In the genomic region with DNA sequence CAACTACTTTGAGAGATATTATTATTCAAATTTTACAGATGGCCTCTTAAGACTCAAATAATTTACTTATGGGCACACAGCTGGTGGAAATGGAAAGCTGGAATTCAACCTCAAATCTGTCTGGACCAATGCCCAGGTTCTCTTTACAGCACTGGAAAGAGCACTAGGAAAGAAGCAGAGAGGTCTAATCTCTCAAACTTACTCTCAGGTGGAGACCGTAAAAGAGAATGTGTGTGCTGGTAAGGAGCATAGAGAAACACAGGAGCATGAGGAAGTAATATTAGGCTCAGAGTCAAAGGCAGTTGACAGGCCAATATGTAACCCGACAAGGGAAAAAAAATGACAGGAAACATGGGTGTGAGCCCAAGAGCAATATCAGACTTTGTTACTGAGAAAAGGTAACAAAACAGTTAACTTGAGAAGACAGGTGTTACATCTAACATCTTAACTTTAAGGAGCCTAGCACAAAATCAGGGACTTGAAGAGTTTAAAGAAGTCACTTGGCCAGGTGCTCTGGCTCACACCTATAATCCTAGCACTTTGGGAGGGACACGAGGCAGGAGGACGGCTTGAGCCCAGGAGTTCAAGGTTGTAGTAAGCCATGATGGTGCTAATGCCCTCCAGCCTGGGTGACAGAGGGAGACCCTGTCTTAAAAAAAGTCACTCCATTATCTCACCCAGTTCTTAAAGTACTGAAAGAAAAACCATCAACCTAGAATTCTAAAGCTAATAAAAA, we compare ENCODE assay signal across 18 cellular contexts. TPM values are rescaled to one million over a fixed set of nuclear protein-coding genes. Genes with fewer than 3 reads are reported as not detected.
DNase-seq lines count a peak whose midpoint lies in the region; ATAC-seq and TF ChIP-seq lines count a peak whose summit lies in the region.
"Had no signal": no experiment of that assay in that cellular context is flagged by ENCODE, and none has a peak within 500 bp of the region (broad histone marks: within the 10 kb centered on the region; RNA-seq: fewer than 3 reads in every experiment).

No MANE protein-coding gene starts in this region.

- no peak for TF ChIP-seq CTCF in CD8-positive, alpha-beta T cell (IDR thresholded peaks at IDR 0.05)
- TF ChIP-seq CTCF in mucosa of descending colon (IDR thresholded peaks at IDR 0.05): no peak
- no peak for TF ChIP-seq CTCF in GM13976 (IDR thresholded peaks at IDR 0.05; ENCODE audit: borderline replicate concordance, control extremely low read depth, extremely low read depth, insufficient read depth, missing control alignments)

- H3K4me1 Mint-ChIP-seq in CD8-positive, alpha-beta T cell (ENCODE audit: low read depth): peaks cover 14% of the 10 kb centered on the region
- H3K4me1 Mint-ChIP-seq in central memory CD8-positive, alpha-beta T cell: peaks cover 15% of the 10 kb centered on the region

- ATAC-seq in CD8-positive, alpha-beta T cell: no peak
- no peak for ATAC-seq in central memory CD8-positive, alpha-beta T cell (replicated peaks; ENCODE audit: extremely low read depth, poor library complexity, severe bottlenecking)
- peak; percentile 93 for ATAC-seq in mucosa of descending colon
- ATAC-seq in HG02981 (IDR thresholded peaks at IDR 0.05; ENCODE audit: unreplicated experiment): no peak
- ATAC-seq: right cardiac atrium; stimulated activated naive CD8-positive, alpha-beta T cell treated with anti-CD3 and anti-CD28 coated beads, Interleukin-15, amount 100 ng/mL, for 72 hours had no signal

- no peaks in the 10 kb centered on the region for H3K27me3 ChIP-seq in CD8-positive, alpha-beta T cell (ENCODE audit: insufficient read depth, low read length)
- H3K27me3 ChIP-seq: adrenal gland, MG63 had no signal

- no peaks in the 10 kb centered on the region for H3K27me3 Mint-ChIP-seq in CD8-positive, alpha-beta T cell (ENCODE audit: low read depth)
- no peaks in the 10 kb centered on the region for H3K27me3 Mint-ChIP-seq in central memory CD8-positive, alpha-beta T cell
- H3K27me3 Mint-ChIP-seq: stimulated activated naive CD8-positive, alpha-beta T cell treated with anti-CD3 and anti-CD28 coated beads, Interleukin-15, amount 100 ng/mL, for 72 hours had no signal

- H3K9me3 Mint-ChIP-seq in CD8-positive, alpha-beta T cell: no peaks in the 10 kb centered on the region
- no peaks in the 10 kb centered on the region for H3K9me3 Mint-ChIP-seq in central memory CD8-positive, alpha-beta T cell
- H3K9me3 Mint-ChIP-seq: activated T-helper 1 cell treated with anti-CD3 and anti-CD28 coated beads, Interleukin-12 subunit alpha, Interleukin-12 subunit beta, Interleukin-2, Interleukin-4 antibody, amounts not matched to agents 30 ng/mL and 10 ng/mL and 1 ng/mL, durations not matched to agents 14 hours and 24 hours and 36 hours; stimulated activated naive CD8-positive, alpha-beta T cell treated with anti-CD3 and anti-CD28 coated beads, Interleukin-15, amount 100 ng/mL, for 72 hours had no signal

- peaks cover 6% of the 10 kb centered on the region for H3K4me1 ChIP-seq in CD8-positive, alpha-beta T cell (ENCODE audit: insufficient read depth, low read length)
- peaks cover 6% of the 10 kb centered on the region for H3K4me1 ChIP-seq in mucosa of descending colon (ENCODE audit: low read depth)
- H3K4me1 ChIP-seq: adrenal gland had no signal

- H3K9me3 ChIP-seq in CD8-positive, alpha-beta T cell (ENCODE audit: low read length): no peaks in the 10 kb centered on the region
- H3K9me3 ChIP-seq in mucosa of descending colon: no peaks in the 10 kb centered on the region
- H3K9me3 ChIP-seq: adrenal gland had no signal

- H3K4me3 Mint-ChIP-seq in CD8-positive, alpha-beta T cell: no peak overlapping the region
- no peak overlapping the region for H3K4me3 Mint-ChIP-seq in central memory CD8-positive, alpha-beta T cell
- H3K4me3 Mint-ChIP-seq: activated T-helper 1 cell treated with anti-CD3 and anti-CD28 coated beads, Interleukin-12 subunit alpha, Interleukin-12 subunit beta, Interleukin-2, Interleukin-4 antibody, amounts not matched to agents 30 ng/mL and 10 ng/mL and 1 ng/mL, durations not matched to agents 14 hours and 24 hours and 36 hours; stimulated activated naive CD8-positive, alpha-beta T cell treated with anti-CD3 and anti-CD28 coated beads, Interleukin-15, amount 100 ng/mL, for 72 hours had no signal

- H3K36me3 ChIP-seq in CD8-positive, alpha-beta T cell (ENCODE audit: insufficient read depth, low read length): no peaks in the 10 kb centered on the region
- H3K36me3 ChIP-seq in mucosa of descending colon (ENCODE audit: low read depth): no peaks in the 10 kb centered on the region
- H3K36me3 ChIP-seq: adrenal gland had no signal

- intact Hi-C loops in CD8-positive, alpha-beta T cell (cut with DNase I, micrococcal nuclease): no loop called here
- intact Hi-C loops in mucosa of descending colon (cut with DNase I, micrococcal nuclease): no loop called here

- no peak overlapping the region for H3K27ac ChIP-seq in CD8-positive, alpha-beta T cell (ENCODE audit: low read depth, low read length)
- H3K27ac ChIP-seq: adrenal gland had no signal

- POLR2A ChIA-PET in CD8-positive, alpha-beta T cell (lab: Charles Lee): interaction anchor here (1.1 kb wide), 1 partner anchor 16 kb away, joined by 3 read pairs; no protein-coding TSS in a partner anchor

- in situ Hi-C loops in KBM-7 (cut with MboI; ENCODE audit: low pct_unique_long_range_greater_than_20kb, low sequenced_read_pairs): no loop called here
- in situ Hi-C loops in GM13976 (cut with MboI; ENCODE audit: low sequenced_read_pairs, unreplicated experiment): no loop called here

- peak overlapping the region; percentile 42 for H3K27ac Mint-ChIP-seq in CD8-positive, alpha-beta T cell
- peak overlapping the region; percentile 58 for H3K27ac Mint-ChIP-seq in central memory CD8-positive, alpha-beta T cell (ENCODE audit: low read depth)
- H3K27ac Mint-ChIP-seq: activated T-helper 1 cell treated with anti-CD3 and anti-CD28 coated beads, Interleukin-12 subunit alpha, Interleukin-12 subunit beta, Interleukin-2, Interleukin-4 antibody, amounts not matched to agents 30 ng/mL and 10 ng/mL and 1 ng/mL, durations not matched to agents 14 hours and 24 hours and 36 hours; stimulated activated naive CD8-positive, alpha-beta T cell treated with anti-CD3 and anti-CD28 coated beads, Interleukin-15, amount 100 ng/mL, for 72 hours had no signal

- CTCF ChIA-PET in CD8-positive, alpha-beta T cell (lab: Charles Lee): interaction anchor here (0.9 to 6.3 kb wide), 4 partner anchors 8 to 228 kb away, joined by 3 to 39 read pairs (median 5); no protein-coding TSS in a partner anchor

- DNase-seq in CD8-positive, alpha-beta T cell: no peak
- peak; percentile 31 for DNase-seq in KBM-7
- no peak for DNase-seq in central memory CD8-positive, alpha-beta T cell (ENCODE audit: low spot score in 2 of 2)
- DNase-seq in mucosa of descending colon: peak in 1 of 3 donors; percentile 53
- DNase-seq in GM13976 (ENCODE audit: low spot score): no peak
- no peak for DNase-seq in HK-2 (ENCODE audit: unreplicated experiment)
- DNase-seq: activated CD4-positive, CD25-positive, alpha-beta regulatory T cell; adrenal gland; MG63; NCI-H2029 treated with DMSO at 0.1 percent for 48 hours; NCI-H510A; OCI-M1; right cardiac atrium; SHP77 treated with DMSO at 0.1 percent for 48 hours; stimulated activated CD4-positive, alpha-beta T cell treated with anti-CD3 and anti-CD28 coated beads, Interleukin-2, amount 100 ng/mL, for 24 hours; stimulated activated naive CD8-positive, alpha-beta T cell treated with anti-CD3 and anti-CD28 coated beads, Interleukin-15, amount 100 ng/mL, for 72 hours had no signal

- peaks cover 2% of the 10 kb centered on the region for H3K36me3 Mint-ChIP-seq in CD8-positive, alpha-beta T cell
- peaks cover 6% of the 10 kb centered on the region for H3K36me3 Mint-ChIP-seq in central memory CD8-positive, alpha-beta T cell (ENCODE audit: insufficient read depth)

- no peak overlapping the region for H3K4me3 ChIP-seq in CD8-positive, alpha-beta T cell (ENCODE audit: low read depth, low read length)
- no peak overlapping the region for H3K4me3 ChIP-seq in mucosa of descending colon
- H3K4me3 ChIP-seq: adrenal gland, MG63 had no signal

RNA-seq across cellular contexts. Expression of a gene that starts 20.7 kb away (rescaled TPM):
- 100 to 1,000 TPM; 144 to 146 TPM for total RNA-seq in CD8-positive, alpha-beta T cell
- total RNA-seq in mucosa of descending colon: 10 to 100 TPM; 56.7 to 60.2 (median 60.1) TPM

RNA-seq across cellular contexts. Expression of a gene that starts 31.2 kb away (rescaled TPM):
- under 1 TPM; 0.11 to 0.14 TPM for total RNA-seq in CD8-positive, alpha-beta T cell
- total RNA-seq in mucosa of descending colon: 100 to 1,000 TPM in 2 of 3 donors, 10 to 100 TPM in 1; 82.4 to 154 (median 115) TPM

Comparison
In these comparisons a context has a peak if more than half of its experiments do, and no peak if none do; other contexts are left out.
1. RNA of a gene that starts 31.2 kb away (total RNA-seq): 82.4 to 154 TPM in mucosa of descending colon; 0.11 to 0.14 TPM in CD8-positive, alpha-beta T cell; every median in the first group is over 10 times any median in the second.